1 cellular context compared by ENCODE assay signal in the genomic region with DNA sequence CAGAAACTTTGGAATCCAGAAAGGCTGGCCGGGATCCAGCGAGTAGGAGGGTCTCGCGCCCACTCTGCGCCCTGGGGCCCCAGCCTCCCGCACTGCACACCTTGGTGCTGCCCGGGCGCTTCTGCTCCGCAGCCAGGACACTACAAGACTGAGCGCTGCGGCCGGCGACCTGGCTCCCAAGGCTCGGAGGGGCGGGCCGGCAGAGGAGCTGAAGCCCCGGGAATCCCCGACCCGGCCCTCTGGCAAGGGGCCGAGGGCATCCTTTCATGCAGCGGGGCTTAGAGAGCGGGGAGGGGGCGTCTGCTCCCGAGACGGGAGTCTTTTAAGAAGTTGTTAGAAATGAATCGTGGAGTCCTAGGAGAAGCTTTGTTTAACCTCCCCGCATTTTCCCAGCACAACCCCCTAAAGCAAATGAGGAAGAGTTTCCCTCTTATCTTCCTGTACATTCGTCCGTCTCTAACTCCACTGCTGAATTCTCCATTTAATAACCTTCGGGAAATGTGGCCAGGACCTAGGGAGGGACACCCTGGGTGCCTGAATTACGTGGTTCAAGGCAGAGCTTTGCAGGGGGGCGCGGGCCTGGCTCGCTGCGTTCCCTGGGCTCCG.
A peak's percentile ranks its signal among the peaks of the same experiment; 100 is the strongest.
TF ChIP-seq lines count a peak whose summit lies in the region.

No MANE protein-coding gene starts in this region.

TF ChIP-seq in H1, 55 proteins besides CTCF, POLR2A, EP300 and RAD21:
- TF ChIP-seq EZH2 (IDR thresholded peaks at IDR 0.05; ENCODE audit: low read depth, low read length, severe bottlenecking) = peak; percentile 69
- TF ChIP-seq BCL11A (IDR thresholded peaks at IDR 0.05; ENCODE audit: low read depth in 2 of 2, low read length in 2 of 2) = no peak
- peak; percentile 77; the same call in 1 of the 2 replicates for TF ChIP-seq SUZ12 (IDR thresholded peaks at IDR 0.05; ENCODE audit: low read length)
